ENCODE assay signal across 1 cellular context in the genomic region with DNA sequence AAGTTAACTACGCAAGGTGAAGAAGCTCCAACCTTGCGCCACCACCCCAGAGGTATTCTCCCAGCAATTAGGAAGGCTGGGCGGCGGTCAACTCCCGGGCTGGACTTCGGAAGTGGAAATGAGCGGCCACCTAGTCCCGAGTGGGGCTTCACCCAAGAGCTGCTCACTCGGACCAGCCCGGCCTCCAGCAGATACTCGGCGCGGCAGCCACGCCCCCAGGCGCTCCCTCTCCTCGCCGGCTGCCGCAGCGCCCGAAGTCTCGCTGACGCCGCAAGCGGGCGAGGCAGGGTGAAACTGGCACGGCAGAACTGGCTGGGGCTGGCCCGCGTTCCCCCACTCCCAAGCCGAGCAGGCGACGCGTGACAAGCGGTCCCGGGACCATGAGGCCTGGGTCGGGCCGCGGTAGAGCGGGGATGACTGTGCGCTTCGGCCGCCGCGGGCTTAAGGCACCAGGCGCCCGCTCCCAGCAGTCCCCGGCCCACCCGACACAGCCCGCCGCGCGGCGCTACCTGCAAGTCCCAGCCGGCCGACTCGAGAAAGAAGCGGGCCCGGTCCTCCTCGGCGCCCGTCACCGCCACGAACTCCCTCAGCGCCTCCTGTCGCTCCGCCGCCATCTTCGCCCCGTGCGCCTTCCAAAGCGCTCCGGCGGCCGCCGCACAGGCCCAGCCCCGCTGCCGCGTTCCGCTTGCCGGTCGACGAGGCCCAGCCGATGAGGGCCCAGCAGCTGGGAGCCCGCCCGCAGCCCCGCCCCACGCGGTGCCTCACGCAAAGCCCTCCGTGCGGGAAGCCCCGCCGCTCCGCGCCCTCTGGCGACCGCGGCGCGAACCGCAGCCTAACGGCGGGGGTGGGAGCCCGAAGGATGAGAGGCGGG.
TF ChIP-seq lines count a peak whose summit lies in the region.

NSFL1C (minus strand) TSS at position 639 of the 871 bp plus-strand sequence; CDS start at position 614, 25 bp downstream.

TF ChIP-seq in HEK293, 187 proteins besides CTCF, POLR2A, EP300 and RAD21 (continued from another document and continues in another):
- TF ChIP-seq ZBTB11 (tag by site-specific recombination; conservative IDR thresholded peaks at IDR 0.05; ENCODE audit: low read depth) (peak; percentile 99), ZNF449 (tag by site-specific recombination; IDR thresholded peaks at IDR 0.05) (peak; percentile 49; the same call in 1 of the 2 replicates), ZNF416 (tag by site-specific recombination; IDR thresholded peaks at IDR 0.05) (no peak), ZNF677 (tag by site-specific recombination; IDR thresholded peaks at IDR 0.05) (peak; percentile 79), ZNF169 (tag by site-specific recombination; IDR thresholded peaks at IDR 0.05) (no peak), EGR2 (tag by site-specific recombination; IDR thresholded peaks at IDR 0.05; ENCODE audit: low read depth) (0 out of 2 replicates have a peak, but pooled peaks have one; percentile 36), ZSCAN16 (tag by site-specific recombination; IDR thresholded peaks at IDR 0.05) (0 out of 2 replicates have a peak, but pooled peaks have one; percentile 36), ZNF354C (tag by site-specific recombination; IDR thresholded peaks at IDR 0.05; ENCODE audit: borderline replicate concordance, low read depth) (no peak), KLF10 (tag by site-specific recombination; IDR thresholded peaks at IDR 0.05) (peak; percentile 92), ZNF692 (tag by site-specific recombination; IDR thresholded peaks at IDR 0.05) (peak; percentile 90), ZNF37A (tag by site-specific recombination; IDR thresholded peaks at IDR 0.05) (peak; percentile 69), ZNF707 (tag by site-specific recombination; IDR thresholded peaks at IDR 0.05) (no peak), ZNF223 (tag by site-specific recombination; IDR thresholded peaks at IDR 0.05) (no peak), ZNF2 (tag by site-specific recombination; IDR thresholded peaks at IDR 0.05) (0 out of 2 replicates have a peak, but pooled peaks have one; percentile 7), ZNF146 (tag by site-specific recombination; IDR thresholded peaks at IDR 0.05) (0 out of 2 replicates have a peak, but pooled peaks have one; percentile 24), ZFHX2 (tag by site-specific recombination; conservative IDR thresholded peaks at IDR 0.05) (peak; percentile 77), ZNF561 (tag by site-specific recombination; IDR thresholded peaks at IDR 0.05; ENCODE audit: borderline replicate concordance) (peak; percentile 97), ZNF174 (tag by site-specific recombination; IDR thresholded peaks at IDR 0.05) (peak; percentile 95), GLIS1 (tag by site-specific recombination; IDR thresholded peaks at IDR 0.05) (no peak; the same call in 1 of the 2 replicates), KLF8 (tag by site-specific recombination; IDR thresholded peaks at IDR 0.05) (peak; percentile 90; the same call in 1 of the 2 replicates), ZNF76 (tag by site-specific recombination; IDR thresholded peaks at IDR 0.05; ENCODE audit: borderline replicate concordance, low read depth) (peak; percentile 86; the same call in 1 of the 2 replicates), ZNF629 (tag by site-specific recombination; IDR thresholded peaks at IDR 0.05) (0 out of 2 replicates have a peak, but pooled peaks have one; percentile 39), ZBTB48 (tag by site-specific recombination; IDR thresholded peaks at IDR 0.05) (peak; percentile 48), ZSCAN30 (tag by site-specific recombination; IDR thresholded peaks at IDR 0.05) (peak; percentile 99), REPIN1 (tag by site-specific recombination; IDR thresholded peaks at IDR 0.05; ENCODE audit: low read depth) (peak; percentile 69; the same call in 1 of the 2 replicates), ZNF571 (tag by site-specific recombination; IDR thresholded peaks at IDR 0.05) (no peak), ZXDB (tag by site-specific recombination; IDR thresholded peaks at IDR 0.05) (peak; percentile 72; the same call in 1 of the 2 replicates), ZNF24 (tag by site-specific recombination; IDR thresholded peaks at IDR 0.05) (no peak), ZNF555 (tag by site-specific recombination; conservative IDR thresholded peaks at IDR 0.05) (no peak), OSR2 (tag by site-specific recombination; IDR thresholded peaks at IDR 0.05) (peak; percentile 36; the same call in 1 of the 2 replicates), ZNF664 (tag by site-specific recombination; IDR thresholded peaks at IDR 0.05) (no peak), BCL11B (tag by site-specific recombination; IDR thresholded peaks at IDR 0.05; ENCODE audit: low read depth) (no peak)
- TF ChIP-seq, protein P1, sequence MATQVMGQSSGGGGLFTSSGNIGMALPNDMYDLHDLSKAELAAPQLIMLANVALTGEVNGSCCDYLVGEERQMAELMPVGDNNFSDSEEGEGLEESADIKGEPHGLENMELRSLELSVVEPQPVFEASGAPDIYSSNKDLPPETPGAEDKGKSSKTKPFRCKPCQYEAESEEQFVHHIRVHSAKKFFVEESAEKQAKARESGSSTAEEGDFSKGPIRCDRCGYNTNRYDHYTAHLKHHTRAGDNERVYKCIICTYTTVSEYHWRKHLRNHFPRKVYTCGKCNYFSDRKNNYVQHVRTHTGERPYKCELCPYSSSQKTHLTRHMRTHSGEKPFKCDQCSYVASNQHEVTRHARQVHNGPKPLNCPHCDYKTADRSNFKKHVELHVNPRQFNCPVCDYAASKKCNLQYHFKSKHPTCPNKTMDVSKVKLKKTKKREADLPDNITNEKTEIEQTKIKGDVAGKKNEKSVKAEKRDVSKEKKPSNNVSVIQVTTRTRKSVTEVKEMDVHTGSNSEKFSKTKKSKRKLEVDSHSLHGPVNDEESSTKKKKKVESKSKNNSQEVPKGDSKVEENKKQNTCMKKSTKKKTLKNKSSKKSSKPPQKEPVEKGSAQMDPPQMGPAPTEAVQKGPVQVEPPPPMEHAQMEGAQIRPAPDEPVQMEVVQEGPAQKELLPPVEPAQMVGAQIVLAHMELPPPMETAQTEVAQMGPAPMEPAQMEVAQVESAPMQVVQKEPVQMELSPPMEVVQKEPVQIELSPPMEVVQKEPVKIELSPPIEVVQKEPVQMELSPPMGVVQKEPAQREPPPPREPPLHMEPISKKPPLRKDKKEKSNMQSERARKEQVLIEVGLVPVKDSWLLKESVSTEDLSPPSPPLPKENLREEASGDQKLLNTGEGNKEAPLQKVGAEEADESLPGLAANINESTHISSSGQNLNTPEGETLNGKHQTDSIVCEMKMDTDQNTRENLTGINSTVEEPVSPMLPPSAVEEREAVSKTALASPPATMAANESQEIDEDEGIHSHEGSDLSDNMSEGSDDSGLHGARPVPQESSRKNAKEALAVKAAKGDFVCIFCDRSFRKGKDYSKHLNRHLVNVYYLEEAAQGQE (tag by site-specific recombination; IDR thresholded peaks at IDR 0.05) = 0 out of 2 replicates have a peak, but pooled peaks have one; percentile 28
- TF ChIP-seq, protein P2, sequence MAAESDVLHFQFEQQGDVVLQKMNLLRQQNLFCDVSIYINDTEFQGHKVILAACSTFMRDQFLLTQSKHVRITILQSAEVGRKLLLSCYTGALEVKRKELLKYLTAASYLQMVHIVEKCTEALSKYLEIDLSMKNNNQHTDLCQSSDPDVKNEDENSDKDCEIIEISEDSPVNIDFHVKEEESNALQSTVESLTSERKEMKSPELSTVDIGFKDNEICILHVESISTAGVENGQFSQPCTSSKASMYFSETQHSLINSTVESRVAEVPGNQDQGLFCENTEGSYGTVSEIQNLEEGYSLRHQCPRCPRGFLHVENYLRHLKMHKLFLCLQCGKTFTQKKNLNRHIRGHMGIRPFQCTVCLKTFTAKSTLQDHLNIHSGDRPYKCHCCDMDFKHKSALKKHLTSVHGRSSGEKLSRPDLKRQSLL (tag by site-specific recombination; IDR thresholded peaks at IDR 0.05) = peak; percentile 71; the same call in 1 of the 2 replicates
- TF ChIP-seq, protein P3, sequence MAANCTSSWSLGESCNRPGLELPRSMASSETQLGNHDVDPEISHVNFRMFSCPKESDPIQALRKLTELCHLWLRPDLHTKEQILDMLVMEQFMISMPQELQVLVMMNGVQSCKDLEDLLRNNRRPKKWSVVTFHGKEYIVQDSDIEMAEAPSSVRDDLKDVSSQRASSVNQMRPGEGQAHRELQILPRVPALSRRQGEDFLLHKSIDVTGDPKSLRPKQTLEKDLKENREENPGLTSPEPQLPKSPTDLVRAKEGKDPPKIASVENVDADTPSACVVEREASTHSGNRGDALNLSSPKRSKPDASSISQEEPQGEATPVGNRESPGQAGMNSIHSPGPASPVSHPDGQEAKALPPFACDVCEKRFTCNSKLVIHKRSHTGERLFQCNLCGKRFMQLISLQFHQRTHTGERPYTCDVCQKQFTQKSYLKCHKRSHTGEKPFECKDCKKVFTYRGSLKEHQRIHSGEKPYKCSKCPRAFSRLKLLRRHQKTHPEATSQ (tag by site-specific recombination; IDR thresholded peaks at IDR 0.05) = peak; percentile 83
- TF ChIP-seq, protein P4, sequence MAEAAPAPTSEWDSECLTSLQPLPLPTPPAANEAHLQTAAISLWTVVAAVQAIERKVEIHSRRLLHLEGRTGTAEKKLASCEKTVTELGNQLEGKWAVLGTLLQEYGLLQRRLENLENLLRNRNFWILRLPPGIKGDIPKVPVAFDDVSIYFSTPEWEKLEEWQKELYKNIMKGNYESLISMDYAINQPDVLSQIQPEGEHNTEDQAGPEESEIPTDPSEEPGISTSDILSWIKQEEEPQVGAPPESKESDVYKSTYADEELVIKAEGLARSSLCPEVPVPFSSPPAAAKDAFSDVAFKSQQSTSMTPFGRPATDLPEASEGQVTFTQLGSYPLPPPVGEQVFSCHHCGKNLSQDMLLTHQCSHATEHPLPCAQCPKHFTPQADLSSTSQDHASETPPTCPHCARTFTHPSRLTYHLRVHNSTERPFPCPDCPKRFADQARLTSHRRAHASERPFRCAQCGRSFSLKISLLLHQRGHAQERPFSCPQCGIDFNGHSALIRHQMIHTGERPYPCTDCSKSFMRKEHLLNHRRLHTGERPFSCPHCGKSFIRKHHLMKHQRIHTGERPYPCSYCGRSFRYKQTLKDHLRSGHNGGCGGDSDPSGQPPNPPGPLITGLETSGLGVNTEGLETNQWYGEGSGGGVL (tag by site-specific recombination; IDR thresholded peaks at IDR 0.05) = peak; percentile 33
- TF ChIP-seq, protein P5, sequence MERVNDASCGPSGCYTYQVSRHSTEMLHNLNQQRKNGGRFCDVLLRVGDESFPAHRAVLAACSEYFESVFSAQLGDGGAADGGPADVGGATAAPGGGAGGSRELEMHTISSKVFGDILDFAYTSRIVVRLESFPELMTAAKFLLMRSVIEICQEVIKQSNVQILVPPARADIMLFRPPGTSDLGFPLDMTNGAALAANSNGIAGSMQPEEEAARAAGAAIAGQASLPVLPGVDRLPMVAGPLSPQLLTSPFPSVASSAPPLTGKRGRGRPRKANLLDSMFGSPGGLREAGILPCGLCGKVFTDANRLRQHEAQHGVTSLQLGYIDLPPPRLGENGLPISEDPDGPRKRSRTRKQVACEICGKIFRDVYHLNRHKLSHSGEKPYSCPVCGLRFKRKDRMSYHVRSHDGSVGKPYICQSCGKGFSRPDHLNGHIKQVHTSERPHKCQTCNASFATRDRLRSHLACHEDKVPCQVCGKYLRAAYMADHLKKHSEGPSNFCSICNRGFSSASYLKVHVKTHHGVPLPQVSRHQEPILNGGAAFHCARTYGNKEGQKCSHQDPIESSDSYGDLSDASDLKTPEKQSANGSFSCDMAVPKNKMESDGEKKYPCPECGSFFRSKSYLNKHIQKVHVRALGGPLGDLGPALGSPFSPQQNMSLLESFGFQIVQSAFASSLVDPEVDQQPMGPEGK (tag by site-specific recombination; IDR thresholded peaks at IDR 0.05) = peak; percentile 20; the same call in 1 of the 2 replicates
